21 cellular contexts compared by ENCODE assay signal in genomic region chr22:17890892-17891291, GRCh38.
A peak's percentile ranks its signal among the peaks of the same experiment; 100 is the strongest.
DNase-seq lines count a peak whose midpoint lies in the region; ATAC-seq and TF ChIP-seq lines count a peak whose summit lies in the region.
"Had no signal": no experiment of that assay in that cellular context is flagged by ENCODE, and none has a peak within 500 bp of the region (broad histone marks: within the 10 kb centered on the region; RNA-seq: fewer than 3 reads in every experiment).

No MANE protein-coding gene starts in this region.

- peaks cover 67% of the 10 kb centered on the region for H3K36me3 ChIP-seq in left ventricle myocardium inferior
- no peaks in the 10 kb centered on the region for H3K36me3 ChIP-seq in parathyroid adenoma (ENCODE audit: control insufficient read depth, insufficient read depth, low read length)

- intact Hi-C loops in Right ventricle myocardium superior (cut with DNase I): loop anchor here (2.0 to 10.0 kb wide), 2 partner anchors 60 to 184 kb away; partner anchors contain the start of gene PEX26
- intact Hi-C loops in cardiac septum (cut with DNase I): loop anchor here (2.0 to 5.0 kb wide), 2 partner anchors 60 to 186 kb away; partner anchors contain the start of gene PEX26
- intact Hi-C loops in left ventricle myocardium inferior (cut with micrococcal nuclease): no loop called here
- intact Hi-C loops in left colon (cut with DNase I, micrococcal nuclease): loop anchor here in 1 of 2 donors (10.0 kb wide), 1 partner anchor 56 kb away; no protein-coding TSS in a partner anchor

- H3K4me3 Mint-ChIP-seq in activated CD4-positive, alpha-beta T cell treated with anti-CD3 and anti-CD28 coated beads, Interleukin-2, amount 10 ng/mL, durations not matched to agents 7 days and 5 days: no peak overlapping the region
- H3K4me3 Mint-ChIP-seq: activated CD4-positive, alpha-beta T cell treated with anti-CD3 and anti-CD28 coated beads, Interleukin-2, amount 10 ng/mL, durations not matched to agents 24 days and 14 days; CD4-positive, CD25-positive, alpha-beta regulatory T cell; H9 had no signal

- peaks cover 58% of the 10 kb centered on the region for H3K4me1 ChIP-seq in left ventricle myocardium inferior
- peaks cover 23% of the 10 kb centered on the region for H3K4me1 ChIP-seq in parathyroid adenoma

- H2AFZ ChIP-seq in parathyroid adenoma: no peak overlapping the region

- no peaks in the 10 kb centered on the region for H3K4me1 Mint-ChIP-seq in activated CD4-positive, alpha-beta T cell treated with anti-CD3 and anti-CD28 coated beads, Interleukin-2, amount 10 ng/mL, durations not matched to agents 7 days and 5 days
- H3K4me1 Mint-ChIP-seq: CD4-positive, CD25-positive, alpha-beta regulatory T cell; H9 had no signal

- no peaks in the 10 kb centered on the region for H3K27me3 Mint-ChIP-seq in activated CD4-positive, alpha-beta T cell treated with anti-CD3 and anti-CD28 coated beads, Interleukin-2, amount 10 ng/mL, durations not matched to agents 7 days and 5 days
- H3K27me3 Mint-ChIP-seq: activated CD4-positive, alpha-beta T cell treated with anti-CD3 and anti-CD28 coated beads, Interleukin-2, amount 10 ng/mL, durations not matched to agents 24 days and 14 days; CD4-positive, CD25-positive, alpha-beta regulatory T cell had no signal

- H3K79me2 ChIP-seq in parathyroid adenoma: peaks cover 4% of the 10 kb centered on the region

- H3K4me3 ChIP-seq in left ventricle myocardium inferior (peak overlapping the region; percentile 4), parathyroid adenoma (ENCODE audit: low read depth, low read length) (no peak overlapping the region)
- H3K4me3 ChIP-seq: ascending aorta, K562, skin epidermis, thyroid gland had no signal

- H3K9me3 ChIP-seq in left ventricle myocardium inferior (replicated peaks): no peaks in the 10 kb centered on the region
- no peaks in the 10 kb centered on the region for H3K9me3 ChIP-seq in parathyroid adenoma (ENCODE audit: control insufficient read depth, low read length)
- H3K9me3 ChIP-seq: ascending aorta, SK-N-SH, thyroid gland had no signal

- peak overlapping the region; percentile 52 for H3K4me2 ChIP-seq in parathyroid adenoma (ENCODE audit: low read length)
- H3K4me2 ChIP-seq: SK-N-SH had no signal

- TF ChIP-seq CTCF in left ventricle myocardium inferior (IDR thresholded peaks at IDR 0.05; ENCODE audit: borderline replicate concordance): no peak
- no peak for TF ChIP-seq CTCF in parathyroid adenoma (IDR thresholded peaks at IDR 0.05)

- POLR2A ChIA-PET in activated CD4-positive, alpha-beta T cell treated with anti-CD3 and anti-CD28 coated beads, Interleukin-2, amount 10 ng/mL, durations not matched to agents 7 days and 5 days (lab: Charles Lee): no interaction called here

- no peaks in the 10 kb centered on the region for H3K9me3 Mint-ChIP-seq in activated CD4-positive, alpha-beta T cell treated with anti-CD3 and anti-CD28 coated beads, Interleukin-2, amount 10 ng/mL, durations not matched to agents 7 days and 5 days
- H3K9me3 Mint-ChIP-seq: activated CD4-positive, alpha-beta T cell treated with anti-CD3 and anti-CD28 coated beads, Interleukin-2, amount 10 ng/mL, durations not matched to agents 24 days and 14 days; CD4-positive, CD25-positive, alpha-beta regulatory T cell; H9 had no signal

- no peaks in the 10 kb centered on the region for H3K27me3 ChIP-seq in left ventricle myocardium inferior (ENCODE audit: low read depth)
- no peaks in the 10 kb centered on the region for H3K27me3 ChIP-seq in parathyroid adenoma (ENCODE audit: control insufficient read depth, insufficient read depth, low read length)
- H3K27me3 ChIP-seq: ascending aorta, thyroid gland had no signal

- H3K27ac ChIP-seq in left ventricle myocardium inferior (replicated peaks) (peak overlapping the region; percentile 81), parathyroid adenoma (peak overlapping the region; percentile 75)
- H3K27ac ChIP-seq: epithelial cell of prostate, skin epidermis had no signal

- no peak overlapping the region for H3K27ac Mint-ChIP-seq in activated CD4-positive, alpha-beta T cell treated with anti-CD3 and anti-CD28 coated beads, Interleukin-2, amount 10 ng/mL, durations not matched to agents 7 days and 5 days
- H3K27ac Mint-ChIP-seq: H9 had no signal

- DNase-seq in Right ventricle myocardium superior: no peak
- no peak for DNase-seq in cardiac septum (ENCODE audit: low spot score)
- no peak for DNase-seq in left ventricle myocardium inferior
- DNase-seq in left colon: no peak
- DNase-seq in GOT3 (lab: John Stamatoyannopoulos, UW): no peak
- DNase-seq in activated CD4-positive, alpha-beta T cell treated with anti-CD3 and anti-CD28 coated beads, Interleukin-2, amount 10 ng/mL, durations not matched to agents 7 days and 5 days: no peak
- DNase-seq: activated CD4-positive, alpha-beta T cell treated with anti-CD3 and anti-CD28 coated beads, Interleukin-2, amount 10 ng/mL, durations not matched to agents 24 days and 14 days; activated CD8-positive, alpha-beta memory T cell treated with anti-CD3 and anti-CD28 coated beads, Interleukin-2, amount 50 U/mL, for 48 hours; CD4-positive, CD25-positive, alpha-beta regulatory T cell; H9; MV-4-11; NCI-H526; occipital lobe; SK-N-SH had no signal

- peak; percentile 64 for ATAC-seq in Right ventricle myocardium superior (ENCODE audit: poor library complexity)
- no peak for ATAC-seq in left colon
- no peak for ATAC-seq in HG02610 (IDR thresholded peaks at IDR 0.05; ENCODE audit: unreplicated experiment)
- ATAC-seq: K562 had no signal

- CTCF ChIA-PET in activated CD4-positive, alpha-beta T cell treated with anti-CD3 and anti-CD28 coated beads, Interleukin-2, amount 10 ng/mL, durations not matched to agents 7 days and 5 days (lab: Charles Lee): no interaction called here

- H3K36me3 Mint-ChIP-seq in activated CD4-positive, alpha-beta T cell treated with anti-CD3 and anti-CD28 coated beads, Interleukin-2, amount 10 ng/mL, durations not matched to agents 7 days and 5 days (ENCODE audit: low read depth): no peaks in the 10 kb centered on the region

- no peak overlapping the region for H3K9ac ChIP-seq in parathyroid adenoma
- H3K9ac ChIP-seq: SK-N-SH had no signal
